ENCODE assay signal across 8 cellular contexts in the genomic region with DNA sequence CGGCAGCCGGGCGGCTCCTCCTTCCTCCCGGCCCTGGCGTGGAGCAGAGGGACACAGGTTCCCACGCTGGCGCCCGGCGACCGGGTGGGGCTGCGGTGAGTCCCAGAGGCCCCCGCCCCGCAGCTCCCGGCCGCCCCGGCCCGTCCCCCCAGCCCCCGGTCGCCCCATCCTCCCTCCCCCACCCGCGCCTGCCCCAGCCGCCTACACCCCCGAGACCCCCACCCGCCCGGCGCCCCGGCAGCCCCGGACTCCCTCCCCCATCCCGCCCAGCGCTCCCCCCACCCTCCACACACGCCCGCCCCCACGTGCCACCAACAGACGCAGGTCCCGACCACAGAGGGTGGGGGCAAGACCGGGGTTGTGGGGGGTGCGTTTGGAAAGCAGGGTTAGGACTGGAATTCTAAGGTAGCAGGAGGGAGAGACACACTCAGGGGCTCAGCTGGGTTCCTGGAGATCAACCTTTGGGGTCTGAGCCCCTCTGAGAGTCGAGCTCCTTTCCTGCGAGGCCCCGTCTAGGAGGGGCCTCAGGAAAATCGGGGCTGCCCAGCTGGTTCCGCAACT. TPM values are rescaled to one million over a fixed set of nuclear protein-coding genes. Genes with fewer than 3 reads are reported as not detected.
A peak's percentile ranks its signal among the peaks of the same experiment; 100 is the strongest.
DNase-seq lines count a peak whose midpoint lies in the region; ATAC-seq and TF ChIP-seq lines count a peak whose summit lies in the region.

No MANE protein-coding gene starts in this region.

- no peaks in the 10 kb centered on the region for H3K36me3 ChIP-seq in SJSA1
- H3K36me3 ChIP-seq in sigmoid colon: peaks cover 0 to 14% (median 0%) of the 10 kb centered on the region in 4 donors

- ATAC-seq in GM18505 (IDR thresholded peaks at IDR 0.05; ENCODE audit: unreplicated experiment) (no peak), HG02870 (IDR thresholded peaks at IDR 0.05; ENCODE audit: unreplicated experiment) (no peak), HG02973 (IDR thresholded peaks at IDR 0.05; ENCODE audit: unreplicated experiment) (no peak)

- H3K4me1 ChIP-seq in SJSA1 (replicated peaks) (peaks cover 15% of the 10 kb centered on the region), sigmoid colon (peaks cover 0 to 21% (median 17%) of the 10 kb centered on the region in 4 donors)

- no peaks in the 10 kb centered on the region for H3K9me3 ChIP-seq in SJSA1 (replicated peaks)
- no peaks in the 10 kb centered on the region for H3K9me3 ChIP-seq in sigmoid colon

- no peak for TF ChIP-seq EP300 in sigmoid colon (IDR thresholded peaks at IDR 0.05)

- H3K27me3 ChIP-seq in SJSA1 (replicated peaks): peaks cover 15% of the 10 kb centered on the region
- peaks cover 6 to 35% (median 14%) of the 10 kb centered on the region in 3 donors for H3K27me3 ChIP-seq in sigmoid colon

- H3K27ac ChIP-seq in SJSA1: no peak overlapping the region
- peak overlapping the region; percentile 50 to 70 (median 64) for H3K27ac ChIP-seq in sigmoid colon

- DNase-seq in SJSA1 (ENCODE audit: low read depth in 1 of 2, low spot score in 2 of 2) (no peak), epithelial cell of esophagus (ENCODE audit: low read depth) (no peak), sigmoid colon (peak; percentile 67), NCI-H128 (lab: John Stamatoyannopoulos, UW; ENCODE audit: unreplicated experiment) (no peak), NCI-H2196 (lab: John Stamatoyannopoulos, UW; ENCODE audit: unreplicated experiment) (no peak)

- peak; percentile 51 for TF ChIP-seq POLR2A in GM18505 (IDR thresholded peaks at IDR 0.05; ENCODE audit: borderline replicate concordance, extremely low read depth, insufficient read depth, insufficient read length)
- TF ChIP-seq POLR2A in sigmoid colon (IDR thresholded peaks at IDR 0.05): no peak

- WGBS in sigmoid colon, 2 donors: 5 to 8% methylated on average over 42 of the region's 42 CpGs

- intact Hi-C loops in sigmoid colon (cut with DNase I): loop anchor here (2.0 to 5.0 kb wide), 4 partner anchors 37 to 163 kb away; partner anchors contain the start of genes PSMD13, PTDSS2 and SIRT3

- peak overlapping the region; percentile 48 for H3K4me3 ChIP-seq in SJSA1
- H3K4me3 ChIP-seq in epithelial cell of esophagus (ENCODE audit: low read length): peak overlapping the region; percentile 16
- peak overlapping the region; percentile 46 to 77 (median 68) for H3K4me3 ChIP-seq in sigmoid colon

- no peak for TF ChIP-seq CTCF in epithelial cell of esophagus (IDR thresholded peaks at IDR 0.05; ENCODE audit: insufficient read depth, low read depth, low read length, missing control alignments)
- TF ChIP-seq CTCF in sigmoid colon (IDR thresholded peaks at IDR 0.05): no peak

RNA-seq across cellular contexts. Expression of gene PGGHG, which starts 0.3 kb away (rescaled TPM):
- 2.1 and 4.6 TPM in 2 replicates for total RNA-seq in SJSA1 (2014; rRNA removed; shearing (Covaris generic))
- 10 to 100 TPM; 11.4 to 15.3 (median 13.6) TPM for total RNA-seq in sigmoid colon
- 10 to 100 TPM in 1 of 3 donors, 1 to 10 TPM in 2; 1.6 to 68.0 (median 3.6) TPM for polyA plus RNA-seq in sigmoid colon

RNA-seq across cellular contexts. Expression of gene IFITM5, which starts 10.1 kb away (rescaled TPM):
- total RNA-seq in SJSA1 (2014; rRNA removed; shearing (Covaris generic)): not detected in 2 replicates
- total RNA-seq in sigmoid colon: not detected
- polyA plus RNA-seq in sigmoid colon: not detected

RNA-seq across cellular contexts. Expression of gene NLRP6, which starts 11.0 kb away (rescaled TPM):
- total RNA-seq in SJSA1 (2014; rRNA removed; shearing (Covaris generic)): not detected in 2 replicates
- total RNA-seq in sigmoid colon: 1 to 10 TPM in 2 of 4 donors, under 1 TPM in 1, not detected in 1; 0.33 to 2.5 (median 1.6) TPM
- polyA plus RNA-seq in sigmoid colon: 1 to 10 TPM in 1 of 3 donors, not detected in 2; 3.3 TPM

RNA-seq across cellular contexts. Expression of gene IFITM2, which starts 18.4 kb away (rescaled TPM):
- 6.0 and 16.3 TPM in 2 replicates for total RNA-seq in SJSA1 (2014; rRNA removed; shearing (Covaris generic))
- 100 to 1,000 TPM in 3 of 4 donors, 10 to 100 TPM in 1; 79.8 to 187 (median 141) TPM for total RNA-seq in sigmoid colon
- polyA plus RNA-seq in sigmoid colon: 100 to 1,000 TPM in 2 of 3 donors, 10 to 100 TPM in 1; 73.3 to 461 (median 164) TPM

RNA-seq across cellular contexts. Expression of gene IFITM1, which starts 24.6 kb away (rescaled TPM):
- total RNA-seq in SJSA1 (2014; rRNA removed; shearing (Covaris generic)): 0.37 TPM in 1 of 2 replicates, not detected in the other
- 10 to 100 TPM; 82.4 to 94.2 (median 92.6) TPM for total RNA-seq in sigmoid colon
- 100 to 1,000 TPM in 1 of 3 donors, 10 to 100 TPM in 2; 41.2 to 580 (median 58.9) TPM for polyA plus RNA-seq in sigmoid colon

Comparison
In these comparisons a context has a peak if more than half of its experiments do, and no peak if none do; other contexts are left out.
1. H3K4me3 ChIP-seq: peak in every context shown above with its lines; median percentile 68 in sigmoid colon; 48 in SJSA1; 16 in epithelial cell of esophagus.